ENCODE assay signal across 1 cellular context in genomic region chr9:38044706-38045105, GRCh38.
TF ChIP-seq lines count a peak whose summit lies in the region.

No MANE protein-coding gene starts in this region.

TF ChIP-seq in WTC11, 78 proteins besides CTCF, POLR2A, EP300 and RAD21 (continued from another document):
- no peak for TF ChIP-seq ERG (CRISPR knock-in tag; IDR thresholded peaks at IDR 0.05)
- no peak for TF ChIP-seq IRF2 (CRISPR knock-in tag; IDR thresholded peaks at IDR 0.05; ENCODE audit: borderline replicate concordance, low read depth)
- no peak for TF ChIP-seq MLX (CRISPR knock-in tag; IDR thresholded peaks at IDR 0.05)
